7 cellular contexts compared by ENCODE assay signal in the genomic region with DNA sequence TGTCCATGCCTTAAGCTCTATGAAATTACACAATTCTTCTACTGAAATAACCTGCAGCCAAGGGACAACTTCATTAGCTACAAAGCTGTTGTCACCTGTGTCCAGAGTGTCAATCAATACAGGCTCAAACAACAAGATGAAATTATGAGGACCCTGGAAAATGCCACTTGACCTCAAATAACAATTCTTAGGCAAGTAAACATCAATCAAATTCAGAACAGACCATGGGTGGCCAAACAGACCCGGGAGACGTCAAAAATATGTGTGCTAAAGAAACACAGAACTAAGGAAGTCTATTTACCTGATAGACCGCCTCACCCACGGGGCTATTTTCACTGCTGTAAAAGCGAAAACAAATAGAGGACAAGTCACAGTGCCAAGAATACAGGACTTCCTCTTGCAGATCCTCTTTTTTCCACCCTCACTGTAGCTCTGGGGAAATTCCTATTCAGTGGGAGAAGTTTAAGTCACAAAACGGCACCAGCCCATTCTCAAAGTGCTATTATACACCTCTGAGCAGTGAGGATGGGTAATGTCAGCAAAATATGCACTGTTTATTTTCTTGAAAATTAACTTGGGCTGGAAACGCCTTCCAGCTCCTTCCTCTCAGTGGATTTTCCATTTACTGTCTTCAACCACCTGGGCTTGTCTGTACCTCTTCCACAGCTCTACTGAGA. TPM values are rescaled to one million over a fixed set of nuclear protein-coding genes. Genes with fewer than 3 reads are reported as not detected.
DNase-seq lines count a peak whose midpoint lies in the region; ATAC-seq and TF ChIP-seq lines count a peak whose summit lies in the region.

No MANE protein-coding gene starts in this region.

- DNase-seq in GM20000 (ENCODE audit: low spot score), result peak; percentile 61
- peak; percentile 49 for DNase-seq in NOMO-1 treated with DMSO at 0.1 percent for 48 hours (lab: John Stamatoyannopoulos, UW; ENCODE audit: unreplicated experiment)
- DNase-seq in epithelial cell of proximal tubule (ENCODE audit: low read depth), result no peak
- DNase-seq in psoas muscle, result peak in 1 of 2 donors; percentile 0
- no peak for DNase-seq in NCI-H510A (lab: John Stamatoyannopoulos, UW)
- DNase-seq in mesendoderm, result no peak

- H3K36me3 ChIP-seq in psoas muscle (ENCODE audit: insufficient read depth in 1 of 2, low read depth in 1 of 2) (no peaks in the 10 kb centered on the region), mesendoderm (ENCODE audit: control insufficient read depth, insufficient read depth, low read length) (no peaks in the 10 kb centered on the region)

- H3K56ac ChIP-seq in mesendoderm (ENCODE audit: low read length), result no peak overlapping the region

- H4K8ac ChIP-seq in mesendoderm (ENCODE audit: low read depth, low read length), result no peak overlapping the region

- H3K27ac ChIP-seq in psoas muscle (peak overlapping the region; percentile 60), mesendoderm (ENCODE audit: low read depth, low read length) (no peak overlapping the region)

- H3K4me3 ChIP-seq in epithelial cell of proximal tubule (ENCODE audit: low read depth, low read length) (peak overlapping the region; percentile 25), psoas muscle (peak overlapping the region; percentile 80), mesendoderm (ENCODE audit: low read length) (no peak overlapping the region)

- H3K23ac ChIP-seq in mesendoderm (ENCODE audit: low read length), result no peak overlapping the region

- no peak overlapping the region for H3K4ac ChIP-seq in mesendoderm (ENCODE audit: low read depth, low read length)

- intact Hi-C loops in psoas muscle (cut with DNase I), result no loop called here

- no peak for TF ChIP-seq CTCF in GM20000 (IDR thresholded peaks at IDR 0.05; ENCODE audit: extremely low read depth, missing control alignments)
- no peak for TF ChIP-seq CTCF in epithelial cell of proximal tubule (conservative IDR thresholded peaks at IDR 0.05; ENCODE audit: low read depth, low read length)
- TF ChIP-seq CTCF in psoas muscle (IDR thresholded peaks at IDR 0.05), result no peak

- H2AK5ac ChIP-seq in mesendoderm (ENCODE audit: low read length), result no peak overlapping the region

- peaks cover 10% of the 10 kb centered on the region for H3K4me1 ChIP-seq in psoas muscle
- peaks cover 7% of the 10 kb centered on the region for H3K4me1 ChIP-seq in mesendoderm (ENCODE audit: control insufficient read depth, low read depth, low read length)

- H2BK5ac ChIP-seq in mesendoderm (ENCODE audit: low read length), result no peak overlapping the region

- peaks cover 10% of the 10 kb centered on the region for H3K79me1 ChIP-seq in mesendoderm (ENCODE audit: low read length)

- H3K9ac ChIP-seq in mesendoderm (ENCODE audit: low read length), result no peak overlapping the region

- ATAC-seq in psoas muscle (no peak), HG02973 (IDR thresholded peaks at IDR 0.05; ENCODE audit: unreplicated experiment) (no peak)

- H3K4me2 ChIP-seq in mesendoderm (ENCODE audit: low read length), result no peak overlapping the region

- peaks cover 0 to 8% (median 5%) of the 10 kb centered on the region in 3 donors for H3K27me3 ChIP-seq in psoas muscle (ENCODE audit: insufficient read depth in 3 of 3, low read length in 2 of 3)
- no peaks in the 10 kb centered on the region for H3K27me3 ChIP-seq in mesendoderm (ENCODE audit: insufficient read depth, low read length, poor library complexity)

- H3K9me3 ChIP-seq in psoas muscle, result no peaks in the 10 kb centered on the region

- H4K5ac ChIP-seq in mesendoderm (ENCODE audit: low read length), result no peak overlapping the region

- H3K18ac ChIP-seq in mesendoderm (ENCODE audit: low read length), result no peak overlapping the region

- H2BK120ac ChIP-seq in mesendoderm (ENCODE audit: low read depth, low read length), result no peak overlapping the region

- H2BK15ac ChIP-seq in mesendoderm (replicated peaks; ENCODE audit: low read depth), result no peak overlapping the region

- 42 to 53% (median 46%) methylated on average over 7 of the region's 7 CpGs for WGBS in psoas muscle, 3 donors
- WGBS in mesendoderm (ENCODE audit: extremely low coverage, insufficient coverage, low lambda C conversion rate), result no CpG with 5 or more reads among the region's 7 CpGs

- H3K79me2 ChIP-seq in mesendoderm (ENCODE audit: control insufficient read depth, insufficient read depth, low read length), result peaks cover 9% of the 10 kb centered on the region

RNA-seq across cellular contexts. Expression of gene LITAF, which starts 2.7 kb away (rescaled TPM):
- total RNA-seq in epithelial cell of proximal tubule (30.4 and 45.4 TPM in 2 replicates), psoas muscle (10 to 100 TPM in 3 of 4 donors, 1 to 10 TPM in 1; 8.5 to 60.2 (median 18.5) TPM)
- 10 to 100 TPM in 2 of 3 donors, 1 to 10 TPM in 1; 5.0 to 33.1 (median 21.5) TPM for polyA plus RNA-seq in psoas muscle
- 69.9 TPM for polyA plus RNA-seq in mesendoderm (2013, experiment 1 of 2)
- polyA plus RNA-seq in mesendoderm (2013, experiment 2 of 2), result 73.4 TPM

Comparison
In these comparisons a context has a peak if more than half of its experiments do, and no peak if none do; other contexts are left out.
1. DNase-seq: peak in GM20000 (single experiment) and NOMO-1 treated with DMSO at 0.1 percent for 48 hours (single experiment); none in epithelial cell of proximal tubule (single experiment), NCI-H510A (single experiment) and mesendoderm (single experiment).